39 cellular contexts compared by ENCODE assay signal in the genomic region with DNA sequence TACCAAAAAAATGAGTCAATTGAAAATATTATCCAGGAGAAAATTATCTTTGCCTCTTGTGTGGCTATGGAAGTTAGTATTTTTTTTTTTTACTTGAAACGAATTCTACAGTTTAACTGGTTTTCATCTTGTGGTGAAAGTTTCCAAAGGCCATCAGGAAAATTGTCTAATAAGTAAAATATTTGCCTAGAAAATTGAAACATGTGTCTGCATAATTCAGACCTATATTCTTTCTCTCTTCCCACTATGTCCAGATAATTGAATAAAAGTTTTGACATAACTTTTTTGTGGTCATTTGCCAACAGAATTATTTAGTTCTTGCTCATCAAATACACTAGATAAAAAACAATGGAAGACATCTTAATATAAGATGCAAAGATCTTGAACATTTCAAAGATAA.
"Had no signal": no experiment of that assay in that cellular context is flagged by ENCODE, and none has a peak within 500 bp of the region (broad histone marks: within the 10 kb centered on the region; RNA-seq: fewer than 3 reads in every experiment).

No MANE protein-coding gene starts in this region.

- H3K9me3 Mint-ChIP-seq: activated B cell treated with CpG ODN at 0.5 μM for 24 hours; activated CD4-positive, alpha-beta memory T cell treated with anti-CD3 and anti-CD28 coated beads, Interleukin-2, amount 10 ng/mL, durations not matched to agents 7 days and 5 days; activated naive CD8-positive, alpha-beta T cell treated with anti-CD3 and anti-CD28 coated beads for 36 hours; activated T-cell treated with anti-CD3 and anti-CD28 coated beads, Interleukin-2, amount 50 U/mL, for 72 hours; activated T-helper 17 cell treated with anti-CD3 and anti-CD28 coated beads, Interleukin-2, amount 50 U/mL, for 72 hours; central memory CD8-positive, alpha-beta T cell had no signal

- H3K36me3 ChIP-seq: cardiac muscle cell, Peyer's patch, SJSA1 had no signal

- H3K27ac Mint-ChIP-seq: activated B cell treated with CpG ODN at 0.5 μM for 24 hours; activated CD4-positive, alpha-beta memory T cell treated with anti-CD3 and anti-CD28 coated beads, Interleukin-2, amount 10 ng/mL, durations not matched to agents 7 days and 5 days; activated CD8-positive, alpha-beta memory T cell treated with anti-CD3 and anti-CD28 coated beads, Interleukin-2, amount 10 ng/mL, durations not matched to agents 7 days and 5 days; activated naive CD8-positive, alpha-beta T cell treated with anti-CD3 and anti-CD28 coated beads for 36 hours; activated T-cell treated with anti-CD3 and anti-CD28 coated beads, Interleukin-2, amount 50 U/mL, for 72 hours; activated T-helper 17 cell treated with anti-CD3 and anti-CD28 coated beads, Interleukin-2, amount 50 U/mL, for 72 hours had no signal

- H3K4me3 Mint-ChIP-seq: activated B cell treated with CpG ODN at 0.5 μM for 24 hours; activated CD4-positive, alpha-beta memory T cell treated with anti-CD3 and anti-CD28 coated beads, Interleukin-2, amount 10 ng/mL, durations not matched to agents 7 days and 5 days; activated CD8-positive, alpha-beta memory T cell treated with anti-CD3 and anti-CD28 coated beads, Interleukin-2, amount 10 ng/mL, durations not matched to agents 7 days and 5 days; activated naive CD8-positive, alpha-beta T cell treated with anti-CD3 and anti-CD28 coated beads for 36 hours; activated T-cell treated with anti-CD3 and anti-CD28 coated beads, Interleukin-2, amount 50 U/mL, for 72 hours; activated T-helper 17 cell treated with anti-CD3 and anti-CD28 coated beads, Interleukin-2, amount 50 U/mL, for 72 hours; central memory CD8-positive, alpha-beta T cell had no signal

- H3K27me3 ChIP-seq: cardiac muscle cell, Peyer's patch had no signal

- H3K4me1 Mint-ChIP-seq: activated B cell treated with CpG ODN at 0.5 μM for 24 hours; activated CD4-positive, alpha-beta memory T cell treated with anti-CD3 and anti-CD28 coated beads, Interleukin-2, amount 10 ng/mL, durations not matched to agents 7 days and 5 days; activated CD8-positive, alpha-beta memory T cell treated with anti-CD3 and anti-CD28 coated beads, Interleukin-2, amount 10 ng/mL, durations not matched to agents 7 days and 5 days; activated naive CD8-positive, alpha-beta T cell treated with anti-CD3 and anti-CD28 coated beads for 36 hours; activated T-helper 17 cell treated with anti-CD3 and anti-CD28 coated beads, Interleukin-2, amount 50 U/mL, for 72 hours; central memory CD8-positive, alpha-beta T cell had no signal

- H3K4me3 ChIP-seq: cardiac muscle cell, Peyer's patch, SJSA1 had no signal

- H3K9me3 ChIP-seq: Peyer's patch, SJSA1 had no signal

- DNase-seq: activated B cell treated with CpG ODN at 0.5 μM for 24 hours; activated CD4-positive, alpha-beta memory T cell treated with anti-CD3 and anti-CD28 coated beads, Interleukin-2, amount 10 ng/mL, durations not matched to agents 7 days and 5 days; activated CD4-positive, alpha-beta T cell treated with anti-CD3 and anti-CD28 coated beads for 4 hours; activated CD4-positive, CD25-positive, alpha-beta regulatory T cell treated with anti-CD3 and anti-CD28 coated beads, Interleukin-2, amount 50 U/mL, for 72 hours; activated CD8-positive, alpha-beta memory T cell treated with anti-CD3 and anti-CD28 coated beads for 24 hours; activated CD8-positive, alpha-beta memory T cell treated with anti-CD3 and anti-CD28 coated beads, Interleukin-2, amount 10 ng/mL, durations not matched to agents 7 days and 5 days; activated CD8-positive, alpha-beta memory T cell treated with anti-CD3 and anti-CD28 coated beads, Interleukin-2, amount 50 U/mL, for 48 hours; activated effector memory CD4-positive, alpha-beta T cell treated with anti-CD3 and anti-CD28 coated beads, Interleukin-2, amount 50 U/mL, for 16 hours; activated naive CD4-positive, alpha-beta T cell; activated naive CD4-positive, alpha-beta T cell treated with anti-CD3 and anti-CD28 coated beads, Interleukin-2, amount 50 U/mL, for 16 hours; activated naive CD8-positive, alpha-beta T cell treated with anti-CD3 and anti-CD28 coated beads for 36 hours; activated T-cell treated with anti-CD3 and anti-CD28 coated beads, Interleukin-2, amount 50 U/mL, for 72 hours; amniotic stem cell; aorta; KG1; MM.1S; MV-4-11; NCI-H1092; NCI-H1436 treated with DMSO at 0.1 percent for 48 hours; NCI-H1694 treated with DMSO at 0.1 percent for 48 hours; NCI-H2029; NCI-H2171; NCI-H510A; NCI-H526; NCI-H748 treated with DMSO at 0.1 percent for 48 hours; NK-92 treated with Interleukin-12 subunit alpha and Interleukin-12 subunit beta, amount 100 ng/mL, for 24 hours; PC-3; Peyer's patch; RPMI8226; SHP77 treated with DMSO at 0.1 percent for 48 hours; SW 1271; T-helper 1 cell; T-helper 2 cell; T-helper 9 cell had no signal

- H3K4me1 ChIP-seq: SJSA1 had no signal

- H3K27ac ChIP-seq: cardiac muscle cell, SJSA1, VCaP had no signal

- H3K27me3 Mint-ChIP-seq: activated B cell treated with CpG ODN at 0.5 μM for 24 hours; central memory CD8-positive, alpha-beta T cell had no signal

- H3K36me3 Mint-ChIP-seq: activated CD8-positive, alpha-beta memory T cell treated with anti-CD3 and anti-CD28 coated beads, Interleukin-2, amount 10 ng/mL, durations not matched to agents 7 days and 5 days; activated naive CD8-positive, alpha-beta T cell treated with anti-CD3 and anti-CD28 coated beads for 36 hours had no signal
